ENCODE assay signal across 9 cellular contexts in genomic region chr1:111730706-111731105, GRCh38. TPM values are rescaled to one million over a fixed set of nuclear protein-coding genes. Genes with fewer than 3 reads are reported as not detected.
"Had no signal": no experiment of that assay in that cellular context is flagged by ENCODE, and none has a peak within 500 bp of the region (broad histone marks: within the 10 kb centered on the region; RNA-seq: fewer than 3 reads in every experiment).

No MANE protein-coding gene starts in this region.

- H3K4me3 ChIP-seq: ascending aorta, sigmoid colon, testis had no signal

- H3K27me3 ChIP-seq: ascending aorta, sigmoid colon, testis had no signal

- H3K9me3 ChIP-seq: ascending aorta, sigmoid colon, testis had no signal

- DNase-seq: activated CD4-positive, alpha-beta T cell treated with anti-CD3 and anti-CD28 coated beads, Interleukin-2, amount 50 U/mL, for 4 hours; activated CD4-positive, CD25-positive, alpha-beta regulatory T cell treated with anti-CD3 and anti-CD28 coated beads, Interleukin-2, amount 50 U/mL, for 72 hours; effector memory CD4-positive, alpha-beta T cell; sigmoid colon; stimulated activated CD4-positive, alpha-beta T cell treated with anti-CD3 and anti-CD28 coated beads, Interleukin-2, amount 100 ng/mL, for 48 hours; stimulated activated naive CD4-positive, alpha-beta T cell treated with Interleukin-2 at 50 U/mL for 16 hours; T-helper 9 cell; testis had no signal

- H3K27ac ChIP-seq: ascending aorta, sigmoid colon, testis had no signal

RNA-seq across cellular contexts. Expression of gene INKA2, which starts 8.5 kb away (rescaled TPM):
- total RNA-seq: ascending aorta had no signal
